Comparison of ENCODE assay signal across 22 cellular contexts in the genomic region with DNA sequence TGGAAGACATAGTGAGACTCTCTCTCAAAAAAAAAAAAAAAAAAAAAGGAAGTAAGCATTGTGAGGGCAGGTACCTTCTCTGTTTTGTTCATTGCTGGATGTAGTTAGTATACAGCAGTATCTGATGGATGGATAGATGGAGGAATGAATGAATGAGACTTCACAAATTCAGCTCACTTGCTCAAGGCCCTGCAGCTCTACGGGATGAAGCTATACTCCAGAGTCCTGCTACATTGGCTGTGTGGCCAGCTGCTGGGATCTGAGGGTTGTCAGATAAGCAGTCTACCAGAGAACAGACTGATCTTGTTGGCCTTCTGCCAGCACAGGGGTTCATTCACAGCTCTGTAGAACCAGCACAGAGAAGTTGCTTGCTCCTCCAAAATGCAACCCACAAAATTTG. TPM values are rescaled to one million over a fixed set of nuclear protein-coding genes. Genes with fewer than 3 reads are reported as not detected.
A peak's percentile ranks its signal among the peaks of the same experiment; 100 is the strongest.
DNase-seq lines count a peak whose midpoint lies in the region; ATAC-seq, FAIRE-seq and TF ChIP-seq lines count a peak whose summit lies in the region.
"Had no signal": no experiment of that assay in that cellular context is flagged by ENCODE, and none has a peak within 500 bp of the region (broad histone marks: within the 10 kb centered on the region; RNA-seq: fewer than 3 reads in every experiment).

No MANE protein-coding gene starts in this region.

- no peak for DNase-seq in activated T-cell treated with anti-CD3 and anti-CD28 coated beads, Interleukin-2, amount 50 U/mL, for 72 hours
- no peak for DNase-seq in activated T-cell treated with anti-CD3 and anti-CD28 coated beads, Interleukin-2, amount 50 U/mL, for 4 hours
- DNase-seq in K562 (ENCODE audit: extremely low read depth in 1 of 4, low spot score in 3 of 4): peak; percentile 45 to 91 (median 68)
- DNase-seq in left ventricle myocardium superior: peak; percentile 72
- DNase-seq in testis: peak; percentile 86
- DNase-seq in mucosa of gallbladder (ENCODE audit: low spot score): no peak
- no peak for DNase-seq in activated CD4-positive, alpha-beta memory T cell treated with anti-CD3 and anti-CD28 coated beads, Interleukin-2, amount 10 ng/mL, durations not matched to agents 7 days and 5 days
- no peak for DNase-seq in UCSD-AML1 (lab: John Stamatoyannopoulos, UW; ENCODE audit: unreplicated experiment)
- DNase-seq: activated CD4-positive, alpha-beta T cell treated with anti-CD3 and anti-CD28 coated beads for 48 hours; activated effector memory CD4-positive, alpha-beta T cell treated with anti-CD3 and anti-CD28 coated beads, Interleukin-2, amount 50 U/mL, for 16 hours; CD8-positive, alpha-beta T cell; foreskin melanocyte; H7; NCI-H187; NCI-H510A; PC-3; T-helper 9 cell had no signal

- CTCF ChIA-PET in K562 (lab: Yijun Ruan, JAX; ENCODE audit: low intra/inter-chr PET ratio): no interaction called here
- CTCF ChIA-PET in activated CD4-positive, alpha-beta memory T cell treated with anti-CD3 and anti-CD28 coated beads, Interleukin-2, amount 10 ng/mL, durations not matched to agents 7 days and 5 days (lab: Charles Lee): no interaction called here

- H2AFZ ChIP-seq in K562 (ENCODE audit: low read depth, low read length): no peak overlapping the region

- TF ChIP-seq RAD21 in K562 (CRISPR knock-in tag; conservative IDR thresholded peaks at IDR 0.05 in 1 of 2, IDR thresholded peaks at IDR 0.05 in 1 of 2): peak in 1 of 2 experiments; percentile 18; a peak in 1 of 4 replicates

- H3K27ac ChIP-seq in K562 (ENCODE audit: extremely low read depth, low read depth, low read length) (no peak overlapping the region), testis (peak overlapping the region; percentile 3 to 26)

- no peak for ATAC-seq in activated T-cell treated with anti-CD3 and anti-CD28 coated beads, Interleukin-2, amount 50 U/mL, for 72 hours (replicated peaks in 1 of 2)
- no peak for ATAC-seq in activated T-cell treated with anti-CD3 and anti-CD28 coated beads, Interleukin-2, amount 50 U/mL, for 4 hours
- ATAC-seq in K562: peak; percentile 87
- ATAC-seq in left ventricle myocardium superior: peak; percentile 86
- ATAC-seq: CD8-positive, alpha-beta T cell; PC-3 had no signal

- H3K36me3 ChIP-seq in K562 (ENCODE audit: control insufficient read depth, insufficient read depth, low read length) (peaks cover 92% of the 10 kb centered on the region), testis (ENCODE audit: low read depth, missing control alignments) (no peaks in the 10 kb centered on the region)

- TF ChIP-seq POLR2A in K562 (conservative IDR thresholded peaks at IDR 0.05): no peak
- no peak for TF ChIP-seq POLR2A in testis (IDR thresholded peaks at IDR 0.05)

- 6% methylated on average over 1 of the region's 1 CpG for WGBS in K562 (ENCODE audit: insufficient coverage, low coverage, missing lambda C conversion rate)
- WGBS in testis, 2 donors: 11 to 42% methylated on average over 1 of the region's 1 CpG

- H3K4me1 Mint-ChIP-seq in activated T-cell treated with anti-CD3 and anti-CD28 coated beads, Interleukin-2, amount 50 U/mL, for 72 hours (ENCODE audit: low read depth): peaks cover 12% of the 10 kb centered on the region
- peaks cover 2% of the 10 kb centered on the region for H3K4me1 Mint-ChIP-seq in activated T-cell treated with anti-CD3 and anti-CD28 coated beads, Interleukin-2, amount 50 U/mL, for 4 hours (ENCODE audit: low read depth)
- peaks cover 10% of the 10 kb centered on the region for H3K4me1 Mint-ChIP-seq in activated CD4-positive, alpha-beta memory T cell treated with anti-CD3 and anti-CD28 coated beads, Interleukin-2, amount 10 ng/mL, durations not matched to agents 7 days and 5 days

- peak overlapping the region; percentile 59 for H3K27ac Mint-ChIP-seq in activated T-cell treated with anti-CD3 and anti-CD28 coated beads, Interleukin-2, amount 50 U/mL, for 72 hours
- H3K27ac Mint-ChIP-seq in activated CD4-positive, alpha-beta memory T cell treated with anti-CD3 and anti-CD28 coated beads, Interleukin-2, amount 10 ng/mL, durations not matched to agents 7 days and 5 days: no peak overlapping the region
- H3K27ac Mint-ChIP-seq: CD8-positive, alpha-beta T cell; stimulated activated naive CD8-positive, alpha-beta T cell treated with anti-CD3 and anti-CD28 coated beads, Interleukin-15, Interleukin-2, amounts not matched to agents 100 ng/mL and 50 ng/mL, for 24 hours had no signal

- no peak overlapping the region for H3K4me2 ChIP-seq in K562 (ENCODE audit: insufficient read depth, low read length)

- no peaks in the 10 kb centered on the region for H3K27me3 Mint-ChIP-seq in activated T-cell treated with anti-CD3 and anti-CD28 coated beads, Interleukin-2, amount 50 U/mL, for 72 hours (ENCODE audit: low read depth)
- H3K27me3 Mint-ChIP-seq in activated T-cell treated with anti-CD3 and anti-CD28 coated beads, Interleukin-2, amount 50 U/mL, for 4 hours (ENCODE audit: low read depth): no peaks in the 10 kb centered on the region
- no peaks in the 10 kb centered on the region for H3K27me3 Mint-ChIP-seq in activated CD4-positive, alpha-beta memory T cell treated with anti-CD3 and anti-CD28 coated beads, Interleukin-2, amount 10 ng/mL, durations not matched to agents 7 days and 5 days
- H3K27me3 Mint-ChIP-seq: IgD-negative memory B cell; stimulated activated naive CD8-positive, alpha-beta T cell treated with anti-CD3 and anti-CD28 coated beads, Interleukin-15, Interleukin-2, amounts not matched to agents 100 ng/mL and 50 ng/mL, for 24 hours had no signal

- TF ChIP-seq CTCF in K562 (IDR thresholded peaks at IDR 0.05 in 2 of 3, conservative IDR thresholded peaks at IDR 0.05 in 1 of 3; ENCODE audit: insufficient read depth in 2 of 3, low read depth in 1 of 3, low read length in 3 of 3) (no peak), testis (IDR thresholded peaks at IDR 0.05) (no peak)

- POLR2A ChIA-PET in K562 (lab: Yijun Ruan, JAX): interaction anchor here (0.6 to 2.0 kb wide), 8 partner anchors 10 to 155 kb away, joined by 3 to 7 read pairs (median 4); a partner anchor contains a TSS
- POLR2A ChIA-PET in activated CD4-positive, alpha-beta memory T cell treated with anti-CD3 and anti-CD28 coated beads, Interleukin-2, amount 10 ng/mL, durations not matched to agents 7 days and 5 days (lab: Charles Lee): no interaction called here

- no peak overlapping the region for H3K9ac ChIP-seq in K562 (ENCODE audit: insufficient read depth in 1 of 2, low read depth in 2 of 2, low read length in 2 of 2)

- H4K20me1 ChIP-seq in K562 (replicated peaks; ENCODE audit: control insufficient read depth, insufficient read depth, low read length): no peaks in the 10 kb centered on the region

- H3K79me2 ChIP-seq in K562 (ENCODE audit: control insufficient read depth, insufficient read depth, low read length): 0 out of 3 replicates have a peak, but pooled peaks cover 3% of the 10 kb centered on the region

- intact Hi-C loops in K562 (cut with micrococcal nuclease) (no loop called here), left ventricle myocardium superior (cut with micrococcal nuclease) (no loop called here), testis (cut with DNase I; ENCODE audit: low total_unique reads) (no loop called here)

- H3K9me3 Mint-ChIP-seq in activated T-cell treated with anti-CD3 and anti-CD28 coated beads, Interleukin-2, amount 50 U/mL, for 72 hours: no peaks in the 10 kb centered on the region
- no peaks in the 10 kb centered on the region for H3K9me3 Mint-ChIP-seq in activated T-cell treated with anti-CD3 and anti-CD28 coated beads, Interleukin-2, amount 50 U/mL, for 4 hours
- H3K9me3 Mint-ChIP-seq in activated CD4-positive, alpha-beta memory T cell treated with anti-CD3 and anti-CD28 coated beads, Interleukin-2, amount 10 ng/mL, durations not matched to agents 7 days and 5 days: no peaks in the 10 kb centered on the region
- H3K9me3 Mint-ChIP-seq: CD8-positive, alpha-beta T cell; IgD-negative memory B cell; stimulated activated naive CD8-positive, alpha-beta T cell treated with anti-CD3 and anti-CD28 coated beads, Interleukin-15, Interleukin-2, amounts not matched to agents 100 ng/mL and 50 ng/mL, for 24 hours had no signal

- H3K9me3 ChIP-seq in K562 (replicated peaks; ENCODE audit: control insufficient read depth, insufficient read depth, low read depth, low read length): no peaks in the 10 kb centered on the region
- no peaks in the 10 kb centered on the region for H3K9me3 ChIP-seq in testis

- BruUV-seq in K562 (replicated peaks; lab: Mats Ljungman, UMichigan): no TSS peak

- FAIRE-seq in K562 (lab: Jason Lieb, UNC): peak; percentile 88
- FAIRE-seq: endometrium, GM18507, urothelium cell line had no signal

- H3K4me3 ChIP-seq in K562: no peak overlapping the region
- H3K4me3 ChIP-seq in testis: no peak overlapping the region

- TF ChIP-seq EP300 in K562 (IDR thresholded peaks at IDR 0.05; ENCODE audit: low read length): peak; percentile 27; the same call in 1 of the 2 replicates

- peaks cover 4 to 8% of the 10 kb centered on the region in 2 experiments; a peak in 3 of 5 replicates for H3K4me1 ChIP-seq in K562 (replicated peaks in 1 of 2; ENCODE audit: control insufficient read depth in 2 of 2, insufficient read depth in 2 of 2, low read length in 2 of 2)
- peaks cover 39% of the 10 kb centered on the region for H3K4me1 ChIP-seq in testis

- peaks cover 12 to 45% of the 10 kb centered on the region in 2 donors for H3K36me3 Mint-ChIP-seq in activated T-cell treated with anti-CD3 and anti-CD28 coated beads, Interleukin-2, amount 50 U/mL, for 72 hours (ENCODE audit: insufficient read depth in 2 of 2)
- H3K36me3 Mint-ChIP-seq in activated T-cell treated with anti-CD3 and anti-CD28 coated beads, Interleukin-2, amount 50 U/mL, for 4 hours (ENCODE audit: insufficient read depth): peaks cover 51% of the 10 kb centered on the region
- H3K36me3 Mint-ChIP-seq in activated CD4-positive, alpha-beta memory T cell treated with anti-CD3 and anti-CD28 coated beads, Interleukin-2, amount 10 ng/mL, durations not matched to agents 7 days and 5 days (ENCODE audit: low read depth): peaks cover 74% of the 10 kb centered on the region

- H3K27me3 ChIP-seq in K562 (ENCODE audit: control insufficient read depth in 2 of 2, insufficient read depth in 2 of 2, low read length in 2 of 2) (no peaks in the 10 kb centered on the region), testis (no peaks in the 10 kb centered on the region)

- no peaks in the 10 kb centered on the region for H3K9me1 ChIP-seq in K562 (ENCODE audit: control insufficient read depth, insufficient read depth, low read length)

- in situ Hi-C loops in K562 (cut with MboI): no loop called here

- H3K4me3 Mint-ChIP-seq in activated T-cell treated with anti-CD3 and anti-CD28 coated beads, Interleukin-2, amount 50 U/mL, for 72 hours: no peak overlapping the region
- no peak overlapping the region for H3K4me3 Mint-ChIP-seq in activated T-cell treated with anti-CD3 and anti-CD28 coated beads, Interleukin-2, amount 50 U/mL, for 4 hours
- no peak overlapping the region for H3K4me3 Mint-ChIP-seq in activated CD4-positive, alpha-beta memory T cell treated with anti-CD3 and anti-CD28 coated beads, Interleukin-2, amount 10 ng/mL, durations not matched to agents 7 days and 5 days
- H3K4me3 Mint-ChIP-seq: CD8-positive, alpha-beta T cell; IgD-negative memory B cell; stimulated activated naive CD8-positive, alpha-beta T cell treated with anti-CD3 and anti-CD28 coated beads, Interleukin-15, Interleukin-2, amounts not matched to agents 100 ng/mL and 50 ng/mL, for 24 hours had no signal

RNA-seq across cellular contexts. Expression of a gene that starts 35.0 kb away (rescaled TPM):
- total RNA-seq in activated T-cell treated with anti-CD3 and anti-CD28 coated beads, Interleukin-2, amount 50 U/mL, for 72 hours: 10 to 100 TPM; 80.3 to 81.8 TPM
- 10 to 100 TPM; 50.7 to 63.9 (median 56.2) TPM for total RNA-seq in activated T-cell treated with anti-CD3 and anti-CD28 coated beads, Interleukin-2, amount 50 U/mL, for 4 hours
- total RNA-seq in K562 (2011; cell fraction: chromatin; rRNA removed; ENCODE audit: low replicate concordance): 83.9 and 136 TPM in 2 replicates
- total RNA-seq in K562 (2011; cell fraction: nucleolus; rRNA removed): 66.8 and 72.0 TPM in 2 replicates
- 70.8 and 71.4 TPM in 2 replicates for total RNA-seq in K562 (2011; cell fraction: nucleoplasm; rRNA removed)
- total RNA-seq in K562 (2014; rRNA removed) (106 and 123 TPM in 2 replicates), K562 (2014; rRNA removed; fragmentation: Illumina TruSeq; extraction: Trizol) (116 and 132 TPM in 2 replicates), K562 (2015; rRNA removed; fragmentation: Illumina TruSeq; extraction: Trizol) (117 TPM in 2 replicates), K562 (2021) (76.0 and 76.4 TPM in 2 replicates), left ventricle myocardium superior (38.8 TPM), testis (10 to 100 TPM; 57.1 to 90.2 TPM), mucosa of gallbladder (30.0 TPM)
- polyA plus RNA-seq in K562 (2011; rRNA removed) (103 and 144 TPM in 2 replicates), K562 (2014; fragmentation: Illumina TruSeq; extraction: Trizol) (122 and 155 TPM in 2 replicates), K562 (2014; fragmentation: Nextera tagmentation; extraction: Ambion mirVana) (100 to 1,000 TPM in 1 of 2 experiments, 10 to 100 TPM in 1; 81.6 to 134 TPM), K562 (2014; rRNA removed) (82.1 and 113 TPM in 2 replicates), testis (ENCODE audit: insufficient read depth, low read depth, low replicate concordance) (64.4 TPM)
- polyA plus RNA-seq in K562 (2011; cell fraction: cytosol; rRNA removed): 69.9 and 93.3 TPM in 2 replicates
- polyA plus RNA-seq in K562 (2011; cell fraction: nucleus; rRNA removed): 67.3 and 75.6 TPM in 2 replicates
- 77.3 and 88.6 TPM in 2 replicates for polyA plus RNA-seq in K562 (2012)
- 129 and 140 TPM in 2 replicates for polyA minus RNA-seq in K562 (2011; rRNA and poly(A)+ RNA removed)
- polyA minus RNA-seq in K562 (2011; cell fraction: cytosol; rRNA and poly(A)+ RNA removed): 39.0 and 63.0 TPM in 2 replicates
- polyA minus RNA-seq in K562 (2011; cell fraction: nucleus; rRNA and poly(A)+ RNA removed): 68.0 and 99.2 TPM in 2 replicates
- 10 to 100 TPM; 50.9 to 57.5 TPM for total RNA-seq in activated CD4-positive, alpha-beta memory T cell treated with anti-CD3 and anti-CD28 coated beads, Interleukin-2, amount 10 ng/mL, durations not matched to agents 7 days and 5 days

RNA-seq across cellular contexts. Expression of a gene that starts 35.4 kb away (rescaled TPM):
- total RNA-seq in activated T-cell treated with anti-CD3 and anti-CD28 coated beads, Interleukin-2, amount 50 U/mL, for 72 hours: 10 to 100 TPM; 12.1 to 19.0 TPM
- total RNA-seq in activated T-cell treated with anti-CD3 and anti-CD28 coated beads, Interleukin-2, amount 50 U/mL, for 4 hours: 1 to 10 TPM; 5.0 to 9.8 (median 7.2) TPM
- total RNA-seq in K562 (2011; cell fraction: chromatin; rRNA removed; ENCODE audit: low replicate concordance): 36.0 and 108 TPM in 2 replicates
- 30.2 and 35.8 TPM in 2 replicates for total RNA-seq in K562 (2011; cell fraction: nucleolus; rRNA removed)
- 78.0 and 139 TPM in 2 replicates for total RNA-seq in K562 (2011; cell fraction: nucleoplasm; rRNA removed)
- total RNA-seq in K562 (2014; rRNA removed) (14.6 and 16.3 TPM in 2 replicates), K562 (2014; rRNA removed; fragmentation: Illumina TruSeq; extraction: Trizol) (29.0 and 29.5 TPM in 2 replicates), K562 (2015; rRNA removed; fragmentation: Illumina TruSeq; extraction: Trizol) (30.7 and 38.3 TPM in 2 replicates), K562 (2021) (19.3 and 22.6 TPM in 2 replicates), left ventricle myocardium superior (19.1 TPM), testis (10 to 100 TPM; 17.4 to 23.5 TPM), mucosa of gallbladder (24.6 TPM)
- polyA plus RNA-seq in K562 (2011; rRNA removed) (44.8 and 47.2 TPM in 2 replicates), K562 (2014; fragmentation: Illumina TruSeq; extraction: Trizol) (20.9 and 25.2 TPM in 2 replicates), K562 (2014; fragmentation: Nextera tagmentation; extraction: Ambion mirVana) (1 to 10 TPM; 6.7 to 9.2 TPM), K562 (2014; rRNA removed) (21.7 and 29.1 TPM in 2 replicates), testis (ENCODE audit: insufficient read depth, low read depth, low replicate concordance) (13.1 TPM)
- polyA plus RNA-seq in K562 (2011; cell fraction: cytosol; rRNA removed): 9.6 and 28.4 TPM in 2 replicates
- polyA plus RNA-seq in K562 (2011; cell fraction: nucleus; rRNA removed): 82.8 and 119 TPM in 2 replicates
- 16.8 and 23.8 TPM in 2 replicates for polyA plus RNA-seq in K562 (2012)
- 58.8 and 67.3 TPM in 2 replicates for polyA minus RNA-seq in K562 (2011; rRNA and poly(A)+ RNA removed)
- 13.6 and 14.8 TPM in 2 replicates for polyA minus RNA-seq in K562 (2011; cell fraction: cytosol; rRNA and poly(A)+ RNA removed)
- 86.4 and 147 TPM in 2 replicates for polyA minus RNA-seq in K562 (2011; cell fraction: nucleus; rRNA and poly(A)+ RNA removed)
- 10 to 100 TPM; 21.6 to 28.1 TPM for total RNA-seq in activated CD4-positive, alpha-beta memory T cell treated with anti-CD3 and anti-CD28 coated beads, Interleukin-2, amount 10 ng/mL, durations not matched to agents 7 days and 5 days

Comparison
In these comparisons a context has a peak if more than half of its experiments do, and no peak if none do; other contexts are left out.
1. ATAC-seq: peak in K562 (single experiment) and left ventricle myocardium superior (single experiment); none in activated T-cell treated with anti-CD3 and anti-CD28 coated beads, Interleukin-2, amount 50 U/mL, for 72 hours (0 of 2) and activated T-cell treated with anti-CD3 and anti-CD28 coated beads, Interleukin-2, amount 50 U/mL, for 4 hours (0 of 2).
2. DNase-seq: peak in K562 (4 of 4), left ventricle myocardium superior (single experiment) and testis (single experiment); none in activated T-cell treated with anti-CD3 and anti-CD28 coated beads, Interleukin-2, amount 50 U/mL, for 72 hours (0 of 2), activated T-cell treated with anti-CD3 and anti-CD28 coated beads, Interleukin-2, amount 50 U/mL, for 4 hours (single experiment), mucosa of gallbladder (single experiment), activated CD4-positive, alpha-beta memory T cell treated with anti-CD3 and anti-CD28 coated beads, Interleukin-2, amount 10 ng/mL, durations not matched to agents 7 days and 5 days (single experiment) and UCSD-AML1 (single experiment).